Comparison of ENCODE assay signal across 8 cellular contexts in the genomic region with DNA sequence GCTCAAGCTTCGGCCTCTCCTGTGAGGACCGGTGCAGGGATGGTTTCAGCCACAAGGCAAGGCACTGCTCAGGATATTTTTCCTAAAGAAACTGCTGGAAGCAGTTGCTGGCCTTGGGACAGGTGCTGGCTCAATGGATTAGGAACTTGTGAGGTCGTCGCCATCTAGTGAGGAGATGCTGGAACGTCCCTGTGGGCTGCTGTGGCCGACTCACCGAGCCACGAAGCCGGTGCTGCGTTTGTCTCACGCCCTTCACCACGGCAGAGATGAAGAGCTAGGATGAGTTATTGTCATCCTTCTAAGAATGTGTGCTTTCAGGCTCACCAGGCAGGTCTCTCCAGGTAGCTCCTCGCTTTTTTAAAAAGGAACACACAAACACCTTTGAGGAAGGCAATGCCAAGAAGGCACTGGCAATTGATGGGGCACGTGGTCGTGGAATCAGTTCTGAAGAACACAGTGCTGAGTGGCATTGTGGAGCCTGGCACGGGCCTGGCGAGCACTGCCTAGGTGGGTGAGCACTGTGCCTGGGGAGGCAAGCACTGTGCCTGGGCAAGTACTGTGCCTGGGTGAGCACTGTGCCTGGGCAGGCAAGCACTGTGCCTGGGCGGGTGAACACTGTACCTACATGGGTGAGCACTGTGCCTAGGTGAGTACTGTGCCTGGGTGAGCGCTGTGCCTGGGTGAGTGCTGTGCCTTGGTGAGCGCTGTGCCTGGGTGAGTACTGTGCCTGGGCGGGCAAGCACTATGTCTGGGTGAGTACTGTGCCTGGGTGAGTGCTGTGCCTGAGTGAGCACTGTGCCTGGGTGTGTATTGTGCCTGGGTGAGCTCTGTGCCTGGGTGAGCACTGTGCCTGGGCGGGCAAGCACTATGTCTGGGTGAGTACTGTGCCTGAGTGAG.
A peak's percentile ranks its signal among the peaks of the same experiment; 100 is the strongest.
DNase-seq lines count a peak whose midpoint lies in the region; ATAC-seq and TF ChIP-seq lines count a peak whose summit lies in the region.

No MANE protein-coding gene starts in this region.

- H3K27me3 Mint-ChIP-seq in neural progenitor cell (ENCODE audit: insufficient read depth, low read depth): peaks cover 11% of the 10 kb centered on the region

- no peaks in the 10 kb centered on the region for H3K36me3 ChIP-seq in HCT116 (ENCODE audit: control insufficient read depth in 1 of 2, insufficient read depth in 2 of 2, low read length in 2 of 2)
- no peaks in the 10 kb centered on the region for H3K36me3 ChIP-seq in OCI-LY7 (ENCODE audit: insufficient read depth, low read length)
- H3K36me3 ChIP-seq in neural progenitor cell: no peaks in the 10 kb centered on the region

- TF ChIP-seq RAD21 in HCT116 (IDR thresholded peaks at IDR 0.05; ENCODE audit: low read depth): peak; percentile 79

- POLR2A ChIA-PET in HCT116 (lab: Charles Lee) (no interaction called here), OCI-LY7 (lab: Charles Lee) (no interaction called here)

- H3K9me3 Mint-ChIP-seq in neural progenitor cell: peaks cover 5% of the 10 kb centered on the region

- BruUV-seq in HCT116 (replicated peaks; lab: Mats Ljungman, UMichigan) (no TSS peak), OCI-LY7 (replicated peaks; lab: Mats Ljungman, UMichigan) (no TSS peak)

- intact Hi-C loops in HCT116 (cut with micrococcal nuclease): loop anchor here (1.0 to 10.0 kb wide), 3 partner anchors 116 to 516 kb away; no protein-coding TSS in a partner anchor
- intact Hi-C loops in OCI-LY7 (cut with micrococcal nuclease; ENCODE audit: unreplicated experiment): no loop called here

- peaks cover 12% of the 10 kb centered on the region for H3K4me1 Mint-ChIP-seq in neural progenitor cell

- no peaks in the 10 kb centered on the region for H4K20me1 ChIP-seq in HCT116 (ENCODE audit: insufficient read depth)
- no peaks in the 10 kb centered on the region for H4K20me1 ChIP-seq in OCI-LY7 (ENCODE audit: insufficient read depth, low read length)
- no peaks in the 10 kb centered on the region for H4K20me1 ChIP-seq in neural progenitor cell (ENCODE audit: low read depth)

- no peaks in the 10 kb centered on the region for H3F3A ChIP-seq in neural progenitor cell (ENCODE audit: low read depth)

- H3K36me3 Mint-ChIP-seq in neural progenitor cell: no peaks in the 10 kb centered on the region

- CTCF ChIA-PET in HCT116 (lab: Charles Lee) (interaction anchor here (0.6 to 1.2 kb wide), 2 partner anchors 32 to 44 kb away, joined by 3 read pairs; no protein-coding TSS in a partner anchor), OCI-LY7 (lab: Charles Lee; ENCODE audit: unreplicated experiment) (no interaction called here)

- H3K4me2 ChIP-seq in HCT116 (ENCODE audit: low read length) (peak overlapping the region; percentile 27; the same call in 1 of the 2 replicates), OCI-LY7 (ENCODE audit: low read length) (no peak overlapping the region), neural progenitor cell (no peak overlapping the region)

- H3K27ac ChIP-seq in HCT116 (ENCODE audit: low read depth, low read length) (no peak overlapping the region), OCI-LY7 (ENCODE audit: low read depth, low read length, poor library complexity, severe bottlenecking) (no peak overlapping the region), neural progenitor cell (no peak overlapping the region)

- no peak overlapping the region for H3K4me3 Mint-ChIP-seq in neural progenitor cell

- H3K9me3 ChIP-seq in HCT116 (ENCODE audit: control insufficient read depth in 1 of 2, insufficient read depth in 1 of 2, low read depth in 1 of 2, low read length in 2 of 2): no peaks in the 10 kb centered on the region
- no peaks in the 10 kb centered on the region for H3K9me3 ChIP-seq in OCI-LY7 (ENCODE audit: low read length)
- H3K9me3 ChIP-seq in neural progenitor cell (ENCODE audit: low read depth): no peaks in the 10 kb centered on the region

- H3K4me3 ChIP-seq in HCT116 (replicated peaks in 1 of 2; ENCODE audit: low read depth in 1 of 2, low read length in 2 of 2) (no peak overlapping the region), OCI-LY7 (ENCODE audit: low read depth, low read length, poor library complexity, severe bottlenecking) (no peak overlapping the region), neural progenitor cell (no peak overlapping the region)

- TF ChIP-seq CTCF in HCT116 (IDR thresholded peaks at IDR 0.05 in 2 of 3, conservative IDR thresholded peaks at IDR 0.05 in 1 of 3; ENCODE audit: borderline replicate concordance in 1 of 3, insufficient read depth in 1 of 3, low read depth in 2 of 3, low read length in 2 of 3) (peak; percentile 40 to 55 (median 54); a peak in 5 of 6 replicates), OCI-LY7 (conservative IDR thresholded peaks at IDR 0.05; ENCODE audit: low read length) (0 out of 2 replicates have a peak, but pooled peaks have one; percentile 19), neural progenitor cell (IDR thresholded peaks at IDR 0.05) (peak; percentile 63)

- no peak overlapping the region for H3K9ac ChIP-seq in HCT116 (ENCODE audit: low read length)
- no peak overlapping the region for H3K9ac ChIP-seq in neural progenitor cell

- peak; percentile 91 for ATAC-seq in HCT116
- ATAC-seq in esophagus mucosa: peak; percentile 32
- no peak for ATAC-seq in GM18907 (IDR thresholded peaks at IDR 0.05; ENCODE audit: unreplicated experiment)

- peaks cover 0 to 4% of the 10 kb centered on the region in 2 experiments; a peak in 1 of 4 replicates for H3K4me1 ChIP-seq in HCT116 (ENCODE audit: control insufficient read depth in 1 of 2, insufficient read depth in 2 of 2, low read length in 2 of 2)
- no peaks in the 10 kb centered on the region for H3K4me1 ChIP-seq in OCI-LY7 (ENCODE audit: insufficient read depth, low read length, poor library complexity, severe bottlenecking)
- no peaks in the 10 kb centered on the region for H3K4me1 ChIP-seq in neural progenitor cell

- peak overlapping the region; percentile 46 for H3K27ac Mint-ChIP-seq in neural progenitor cell

- no peaks in the 10 kb centered on the region for H3K79me2 ChIP-seq in HCT116 (ENCODE audit: insufficient read depth, low read length)
- H3K79me2 ChIP-seq in OCI-LY7 (ENCODE audit: insufficient read depth, low read depth, low read length): no peaks in the 10 kb centered on the region
- no peaks in the 10 kb centered on the region for H3K79me2 ChIP-seq in neural progenitor cell (ENCODE audit: low read depth)

- no peaks in the 10 kb centered on the region for H3K9me2 ChIP-seq in HCT116 (ENCODE audit: insufficient read depth)
- H3K9me2 ChIP-seq in OCI-LY7 (ENCODE audit: insufficient read depth, low read length): no peaks in the 10 kb centered on the region

- H3K27me3 ChIP-seq in HCT116 (ENCODE audit: insufficient read depth, low read length) (peaks cover 39% of the 10 kb centered on the region), neural progenitor cell (no peaks in the 10 kb centered on the region)

- RAD21 ChIA-PET in HCT116 (lab: Charles Lee; ENCODE audit: low non-redundant PET in 1 of 2, low total read pairs in 2 of 2, uncharacterized antibody in 2 of 2, unreplicated experiment in 2 of 2): no interaction called here

- H2AFZ ChIP-seq in HCT116 (ENCODE audit: low read depth, low read length, poor library complexity, severe bottlenecking): peak overlapping the region; percentile 14
- no peak overlapping the region for H2AFZ ChIP-seq in OCI-LY7 (ENCODE audit: low read length)
- H2AFZ ChIP-seq in neural progenitor cell (replicated peaks): peak overlapping the region; percentile 92

- TF ChIP-seq POLR2A in HCT116 (IDR thresholded peaks at IDR 0.05; ENCODE audit: borderline replicate concordance, extremely low read depth, insufficient read depth, insufficient read length): no peak

- DNase-seq in C1 segment of cervical spinal cord (lab: John Stamatoyannopoulos, UW) (peak in 9 of 14 donors; percentile 2 to 48 (median 18)), HCT116 (ENCODE audit: low read depth, low spot score) (peak; percentile 32), OCI-LY7 (ENCODE audit: low spot score) (peak; percentile 3), neural progenitor cell (ENCODE audit: low spot score) (peak; percentile 80), NK-92 (lab: John Stamatoyannopoulos, UW; ENCODE audit: unreplicated experiment) (no peak)
- DNase-seq in stimulated activated CD4-positive, alpha-beta T cell treated with anti-CD3 and anti-CD28 coated beads, Interleukin-4, amount 100 ng/mL, for 24 hours: no peak

TF ChIP-seq in HCT116, 20 proteins besides CTCF, POLR2A, EP300 and RAD21 (continues in another document):
- no peak for TF ChIP-seq EGR1 (IDR thresholded peaks at IDR 0.05; ENCODE audit: low read depth)
- TF ChIP-seq, protein P1, sequence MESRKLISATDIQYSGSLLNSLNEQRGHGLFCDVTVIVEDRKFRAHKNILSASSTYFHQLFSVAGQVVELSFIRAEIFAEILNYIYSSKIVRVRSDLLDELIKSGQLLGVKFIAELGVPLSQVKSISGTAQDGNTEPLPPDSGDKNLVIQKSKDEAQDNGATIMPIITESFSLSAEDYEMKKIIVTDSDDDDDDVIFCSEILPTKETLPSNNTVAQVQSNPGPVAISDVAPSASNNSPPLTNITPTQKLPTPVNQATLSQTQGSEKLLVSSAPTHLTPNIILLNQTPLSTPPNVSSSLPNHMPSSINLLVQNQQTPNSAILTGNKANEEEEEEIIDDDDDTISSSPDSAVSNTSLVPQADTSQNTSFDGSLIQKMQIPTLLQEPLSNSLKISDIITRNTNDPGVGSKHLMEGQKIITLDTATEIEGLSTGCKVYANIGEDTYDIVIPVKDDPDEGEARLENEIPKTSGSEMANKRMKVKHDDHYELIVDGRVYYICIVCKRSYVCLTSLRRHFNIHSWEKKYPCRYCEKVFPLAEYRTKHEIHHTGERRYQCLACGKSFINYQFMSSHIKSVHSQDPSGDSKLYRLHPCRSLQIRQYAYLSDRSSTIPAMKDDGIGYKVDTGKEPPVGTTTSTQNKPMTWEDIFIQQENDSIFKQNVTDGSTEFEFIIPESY (IDR thresholded peaks at IDR 0.05; ENCODE audit: extremely low read depth, insufficient replicate concordance, low read length): no peak
- TF ChIP-seq SIN3A (IDR thresholded peaks at IDR 0.05; ENCODE audit: low read depth): no peak
- no peak for TF ChIP-seq SRF (IDR thresholded peaks at IDR 0.05; ENCODE audit: low read depth)
- no peak for TF ChIP-seq ATF3 (IDR thresholded peaks at IDR 0.05)

Comparison
In these comparisons a context has a peak if more than half of its experiments do, and no peak if none do; other contexts are left out.
1. DNase-seq: peak in C1 segment of cervical spinal cord (9 of 14), HCT116 (single experiment), OCI-LY7 (single experiment) and neural progenitor cell (single experiment); none in NK-92 (single experiment) and stimulated activated CD4-positive, alpha-beta T cell treated with anti-CD3 and anti-CD28 coated beads, Interleukin-4, amount 100 ng/mL, for 24 hours (single experiment).
2. Peak in every context shown above with its lines, with median percentiles within 50 percentile points of each other: CTCF ChIP-seq.